ENCODE assay signal across 8 cellular contexts in genomic region chr14:101972126-101972785, GRCh38. TPM values are rescaled to one million over a fixed set of nuclear protein-coding genes. Genes with fewer than 3 reads are reported as not detected.
DNase-seq lines count a peak whose midpoint lies in the region; ATAC-seq and TF ChIP-seq lines count a peak whose summit lies in the region.

No MANE protein-coding gene starts in this region.

- no peak for ATAC-seq in stimulated activated naive B cell treated with anti-CD40 and anti-IgM and Interleukin-4, amounts not matched to agents 10 μg/mL and 1 μg/mL and 100 μg/mL, for 72 hours (replicated peaks)
- ATAC-seq in GM18907 (IDR thresholded peaks at IDR 0.05; ENCODE audit: unreplicated experiment), result no peak

- H3K36me3 ChIP-seq in right atrium auricular region (peaks cover 23% of the 10 kb centered on the region), sigmoid colon (peaks cover 0 to 26% (median 3%) of the 10 kb centered on the region in 4 donors)

- H3K27me3 ChIP-seq in right atrium auricular region (no peaks in the 10 kb centered on the region), sigmoid colon (no peaks in the 10 kb centered on the region)

- H3K4me1 Mint-ChIP-seq in stimulated activated naive B cell treated with anti-CD40 and anti-IgM and Interleukin-4, amounts not matched to agents 10 μg/mL and 1 μg/mL and 100 μg/mL, for 72 hours, result peaks cover 24 to 32% of the 10 kb centered on the region in 2 donors
- H3K4me1 Mint-ChIP-seq in T-helper 2 cell treated with Interferon-gamma antibody and Interleukin-4, amounts not matched to agents 5 μg/mL and 100 μg/mL, for 36 hours (ENCODE audit: low read depth), result peaks cover 26% of the 10 kb centered on the region

- no peak for TF ChIP-seq POLR2A in sigmoid colon (IDR thresholded peaks at IDR 0.05)

- 10 to 47% methylated on average over 9 of the region's 9 CpGs for WGBS in sigmoid colon, 2 donors

- H3K27me3 Mint-ChIP-seq in stimulated activated naive B cell treated with anti-CD40 and anti-IgM and Interleukin-4, amounts not matched to agents 10 μg/mL and 1 μg/mL and 100 μg/mL, for 72 hours, result no peaks in the 10 kb centered on the region
- no peaks in the 10 kb centered on the region for H3K27me3 Mint-ChIP-seq in T-helper 2 cell treated with Interferon-gamma antibody and Interleukin-4, amounts not matched to agents 5 μg/mL and 100 μg/mL, for 36 hours (ENCODE audit: low read depth)

- H3K27ac ChIP-seq in C4-2B (0 out of 2 replicates have a peak overlapping the region, but pooled peaks have one; percentile 21), right atrium auricular region (peak overlapping the region; percentile 66 to 79), sigmoid colon (peak overlapping the region; percentile 62 to 82 (median 75))

- peaks cover 0 to 49% of the 10 kb centered on the region in 2 donors for H3K4me1 ChIP-seq in right atrium auricular region
- H3K4me1 ChIP-seq in sigmoid colon, result peaks cover 0 to 55% (median 42%) of the 10 kb centered on the region in 4 donors

- H3K36me3 Mint-ChIP-seq in stimulated activated naive B cell treated with anti-CD40 and anti-IgM and Interleukin-4, amounts not matched to agents 10 μg/mL and 1 μg/mL and 100 μg/mL, for 72 hours, result peaks cover 16 to 36% of the 10 kb centered on the region in 2 donors
- peaks cover 29% of the 10 kb centered on the region for H3K36me3 Mint-ChIP-seq in T-helper 2 cell treated with Interferon-gamma antibody and Interleukin-4, amounts not matched to agents 5 μg/mL and 100 μg/mL, for 36 hours (ENCODE audit: low read depth)

- no peak overlapping the region for H3K27ac Mint-ChIP-seq in stimulated activated naive B cell treated with anti-CD40 and anti-IgM and Interleukin-4, amounts not matched to agents 10 μg/mL and 1 μg/mL and 100 μg/mL, for 72 hours
- no peak overlapping the region for H3K27ac Mint-ChIP-seq in T-helper 2 cell treated with Interferon-gamma antibody and Interleukin-4, amounts not matched to agents 5 μg/mL and 100 μg/mL, for 36 hours

- no peaks in the 10 kb centered on the region for H3K9me3 Mint-ChIP-seq in stimulated activated naive B cell treated with anti-CD40 and anti-IgM and Interleukin-4, amounts not matched to agents 10 μg/mL and 1 μg/mL and 100 μg/mL, for 72 hours
- H3K9me3 Mint-ChIP-seq in T-helper 2 cell treated with Interferon-gamma antibody and Interleukin-4, amounts not matched to agents 5 μg/mL and 100 μg/mL, for 36 hours, result no peaks in the 10 kb centered on the region

- H3K9me3 ChIP-seq in right atrium auricular region (no peaks in the 10 kb centered on the region), sigmoid colon (no peaks in the 10 kb centered on the region)

- intact Hi-C loops in sigmoid colon (cut with DNase I), result no loop called here

- peak in 1 of 4 donors; percentile 50 for TF ChIP-seq EP300 in sigmoid colon (IDR thresholded peaks at IDR 0.05)

- H3K4me3 ChIP-seq in LNCaP clone FGC (ENCODE audit: low read depth, low read length), result no peak overlapping the region
- no peak overlapping the region for H3K4me3 ChIP-seq in right atrium auricular region
- peak overlapping the region in 1 of 4 donors; percentile 13 for H3K4me3 ChIP-seq in sigmoid colon

- H3K4me3 Mint-ChIP-seq in stimulated activated naive B cell treated with anti-CD40 and anti-IgM and Interleukin-4, amounts not matched to agents 10 μg/mL and 1 μg/mL and 100 μg/mL, for 72 hours, result no peak overlapping the region
- H3K4me3 Mint-ChIP-seq in T-helper 2 cell treated with Interferon-gamma antibody and Interleukin-4, amounts not matched to agents 5 μg/mL and 100 μg/mL, for 36 hours, result no peak overlapping the region

- DNase-seq in LNCaP clone FGC (ENCODE audit: low read depth) (peak; percentile 95), anterior cingulate cortex (lab: John Stamatoyannopoulos, UW) (peak in 36 of 58 donors; percentile 3 to 84 (median 41)), right atrium auricular region (ENCODE audit: low spot score) (peak; percentile 96), sigmoid colon (peak; percentile 95)
- no peak for DNase-seq in stimulated activated naive B cell treated with anti-CD40 and anti-IgM and Interleukin-4, amounts not matched to agents 10 μg/mL and 1 μg/mL and 100 μg/mL, for 72 hours
- no peak for DNase-seq in T-helper 2 cell treated with Interferon-gamma antibody and Interleukin-4, amounts not matched to agents 5 μg/mL and 100 μg/mL, for 36 hours (ENCODE audit: low spot score)

- no peak for TF ChIP-seq CTCF in C4-2B (conservative IDR thresholded peaks at IDR 0.05)
- TF ChIP-seq CTCF in LNCaP clone FGC (IDR thresholded peaks at IDR 0.05; ENCODE audit: control insufficient read depth, extremely low read depth, insufficient read depth), result no peak
- TF ChIP-seq CTCF in right atrium auricular region (IDR thresholded peaks at IDR 0.05), result no peak
- no peak for TF ChIP-seq CTCF in sigmoid colon (IDR thresholded peaks at IDR 0.05)

RNA-seq across cellular contexts. Expression of gene DYNC1H1, which starts 7.9 kb away (rescaled TPM):
- total RNA-seq in right atrium auricular region (100 to 1,000 TPM; 388 to 445 TPM), sigmoid colon (100 to 1,000 TPM; 320 to 592 (median 485) TPM)
- 100 to 1,000 TPM in 1 of 3 donors, 10 to 100 TPM in 2; 38.4 to 171 (median 48.6) TPM for polyA plus RNA-seq in sigmoid colon

Comparison
In these comparisons a context has a peak if more than half of its experiments do, and no peak if none do; other contexts are left out.
1. H3K27ac ChIP-seq: peak in every context shown above with its lines; median percentile 75 in sigmoid colon; 72 in right atrium auricular region; 21 in C4-2B.
2. DNase-seq: peak in LNCaP clone FGC (single experiment), anterior cingulate cortex (36 of 58), right atrium auricular region (single experiment) and sigmoid colon (single experiment); none in stimulated activated naive B cell treated with anti-CD40 and anti-IgM and Interleukin-4, amounts not matched to agents 10 μg/mL and 1 μg/mL and 100 μg/mL, for 72 hours (single experiment) and T-helper 2 cell treated with Interferon-gamma antibody and Interleukin-4, amounts not matched to agents 5 μg/mL and 100 μg/mL, for 36 hours (single experiment).